22 cellular contexts compared by ENCODE assay signal in genomic region chr21:17444828-17445227, GRCh38.
"Had no signal": no experiment of that assay in that cellular context is flagged by ENCODE, and none has a peak within 500 bp of the region (broad histone marks: within the 10 kb centered on the region; RNA-seq: fewer than 3 reads in every experiment).

No MANE protein-coding gene starts in this region.

- H3K27me3 ChIP-seq: MG63, SJCRH30 had no signal

- H3K36me3 ChIP-seq: MG63, SJCRH30 had no signal

- H3K9me3 ChIP-seq: MG63, SJCRH30 had no signal

- H3K4me3 ChIP-seq: MG63, SJCRH30 had no signal

- DNase-seq: KBM-7, MG63, NCI-H1092, NCI-H1105 treated with DMSO at 0.1 percent for 48 hours, NCI-H1417 treated with DMSO at 0.1 percent for 48 hours, NCI-H146, NCI-H1694 treated with DMSO at 0.1 percent for 48 hours, NCI-H1930, NCI-H2081, NCI-H2107, NCI-H226, NCI-H446, NCI-H510A, NCI-H524 treated with DMSO at 0.1 percent for 48 hours, NCI-H69, NCI-H774, PC-3, SHP77 treated with DMSO at 0.1 percent for 48 hours, SJCRH30 had no signal

- ATAC-seq: Panc1, PC-3, Right ventricle myocardium inferior, SK-N-SH treated with all-trans-retinoic acid at 6 μM for 48 hours had no signal

- H3K4me1 ChIP-seq: SJCRH30 had no signal

- H3K27ac ChIP-seq: SJCRH30 had no signal
